In the genomic region with DNA sequence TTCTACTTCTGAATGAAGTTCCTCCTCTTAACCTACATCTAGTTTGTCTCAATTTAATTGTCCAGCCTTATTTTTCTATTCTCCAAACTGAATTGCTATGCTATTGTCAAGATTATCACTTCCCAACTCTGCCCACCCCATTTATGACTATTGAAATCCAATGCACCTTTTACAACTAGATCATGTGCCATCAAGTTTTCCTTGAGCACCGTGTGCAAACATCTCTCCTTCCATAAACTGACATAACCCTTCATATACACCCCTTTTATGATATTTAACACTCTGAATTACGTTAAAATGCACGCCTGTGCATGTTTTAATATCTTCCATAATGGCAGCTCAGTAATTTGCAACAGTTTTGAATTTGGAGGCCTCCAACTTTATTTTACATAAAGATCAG, we compare ENCODE assay signal across 24 cellular contexts.
"Had no signal": no experiment of that assay in that cellular context is flagged by ENCODE, and none has a peak within 500 bp of the region (broad histone marks: within the 10 kb centered on the region; RNA-seq: fewer than 3 reads in every experiment).

No MANE protein-coding gene starts in this region.

- H3K27ac Mint-ChIP-seq: natural killer cell treated with Interleukin-12 subunit alpha and Interleukin-12 subunit beta and Interleukin-15 and Interleukin-18, amount 100 ng/mL, for 72 hours; progenitor cell of endocrine pancreas; stimulated activated memory B cell treated with anti-CD40 and anti-IgM and Interleukin-4, amounts not matched to agents 10 μg/mL and 1 μg/mL and 100 μg/mL, for 72 hours; stimulated activated naive CD8-positive, alpha-beta T cell treated with anti-CD3 and anti-CD28 coated beads, Interleukin-15, amount 100 ng/mL, for 72 hours; type B pancreatic cell had no signal

- H3K4me3 Mint-ChIP-seq: naive thymus-derived CD4-positive, alpha-beta T cell; natural killer cell treated with Interleukin-12 subunit alpha and Interleukin-12 subunit beta and Interleukin-15 and Interleukin-18, amount 100 ng/mL, for 72 hours; stimulated activated memory B cell treated with anti-CD40 and anti-IgM and Interleukin-4, amounts not matched to agents 10 μg/mL and 1 μg/mL and 100 μg/mL, for 72 hours; stimulated activated naive CD8-positive, alpha-beta T cell treated with anti-CD3 and anti-CD28 coated beads, Interleukin-15, amount 100 ng/mL, for 72 hours; type B pancreatic cell had no signal

- H3K27me3 Mint-ChIP-seq: naive thymus-derived CD4-positive, alpha-beta T cell; natural killer cell treated with Interleukin-12 subunit alpha and Interleukin-12 subunit beta and Interleukin-15 and Interleukin-18, amount 100 ng/mL, for 72 hours; progenitor cell of endocrine pancreas; stimulated activated memory B cell treated with anti-CD40 and anti-IgM and Interleukin-4, amounts not matched to agents 10 μg/mL and 1 μg/mL and 100 μg/mL, for 72 hours; stimulated activated naive CD8-positive, alpha-beta T cell treated with anti-CD3 and anti-CD28 coated beads, Interleukin-15, amount 100 ng/mL, for 72 hours; type B pancreatic cell had no signal

- H3K9me3 ChIP-seq: left lung, lower lobe of right lung, ovary, right atrium auricular region, right lobe of liver, tibial nerve, uterus had no signal

- H3K4me1 Mint-ChIP-seq: stimulated activated memory B cell treated with anti-CD40 and anti-IgM and Interleukin-4, amounts not matched to agents 10 μg/mL and 1 μg/mL and 100 μg/mL, for 72 hours; stimulated activated naive CD8-positive, alpha-beta T cell treated with anti-CD3 and anti-CD28 coated beads, Interleukin-15, amount 100 ng/mL, for 72 hours had no signal

- H3K9me3 Mint-ChIP-seq: naive thymus-derived CD4-positive, alpha-beta T cell; natural killer cell treated with Interleukin-12 subunit alpha and Interleukin-12 subunit beta and Interleukin-15 and Interleukin-18, amount 100 ng/mL, for 72 hours; stimulated activated memory B cell treated with anti-CD40 and anti-IgM and Interleukin-4, amounts not matched to agents 10 μg/mL and 1 μg/mL and 100 μg/mL, for 72 hours; stimulated activated naive CD8-positive, alpha-beta T cell treated with anti-CD3 and anti-CD28 coated beads, Interleukin-15, amount 100 ng/mL, for 72 hours; type B pancreatic cell had no signal

- ATAC-seq: left cardiac atrium; left lung; lower lobe of right lung; naive thymus-derived CD4-positive, alpha-beta T cell; natural killer cell treated with Interleukin-12 subunit alpha and Interleukin-12 subunit beta and Interleukin-15 and Interleukin-18, amount 100 ng/mL, for 72 hours; right lobe of liver; stimulated activated memory B cell treated with anti-CD40 and anti-IgM and Interleukin-4, amounts not matched to agents 10 μg/mL and 1 μg/mL and 100 μg/mL, for 72 hours; stimulated activated naive CD8-positive, alpha-beta T cell treated with anti-CD3 and anti-CD28 coated beads, Interleukin-15, amount 100 ng/mL, for 72 hours had no signal

- DNase-seq: hippocampal formation; kidney glomerular epithelial cell; left cardiac atrium; left lung; lower lobe of right lung; mammary epithelial cell; mesenchymal stem cell; naive thymus-derived CD4-positive, alpha-beta T cell; ovary; right lobe of liver; stimulated activated CD4-positive, alpha-beta T cell treated with anti-CD3 and anti-CD28 coated beads, Interleukin-1b, Interleukin-23, amount 100 ng/mL, for 48 hours; stimulated activated CD4-positive, alpha-beta T cell treated with anti-CD3 and anti-CD28 coated beads, Interleukin-2, amount 100 ng/mL, for 48 hours; stimulated activated CD4-positive, alpha-beta T cell treated with anti-CD3 and anti-CD28 coated beads, Interleukin-4, amount 100 ng/mL, for 4 hours; stimulated activated CD8-positive, alpha-beta memory T cell treated with anti-CD3 and anti-CD28 coated beads, Interleukin-4, amount 100 ng/mL, for 48 hours; stimulated activated naive CD4-positive, alpha-beta T cell treated with Interleukin-2 at 50 U/mL for 16 hours; stimulated activated naive CD8-positive, alpha-beta T cell treated with anti-CD3 and anti-CD28 coated beads, Interleukin-15, amount 100 ng/mL, for 72 hours; substantia nigra; uterus had no signal
